ENCODE assay signal across 17 cellular contexts in genomic region chr11:67291481-67292381, GRCh38. TPM values are rescaled to one million over a fixed set of nuclear protein-coding genes. Genes with fewer than 3 reads are reported as not detected.
DNase-seq lines count a peak whose midpoint lies in the region; ATAC-seq, FAIRE-seq and TF ChIP-seq lines count a peak whose summit lies in the region.
"Had no signal": no experiment of that assay in that cellular context is flagged by ENCODE, and none has a peak within 500 bp of the region (broad histone marks: within the 10 kb centered on the region; RNA-seq: fewer than 3 reads in every experiment).

No MANE protein-coding gene starts in this region.

- no peak overlapping the region for H3K4me3 Mint-ChIP-seq in activated naive CD4-positive, alpha-beta T cell treated with anti-CD3 and anti-CD28 coated beads, Interleukin-2, amount 50 U/mL, for 24 hours
- no peak overlapping the region for H3K4me3 Mint-ChIP-seq in activated naive CD4-positive, alpha-beta T cell treated with anti-CD3 and anti-CD28 coated beads for 36 hours
- no peak overlapping the region for H3K4me3 Mint-ChIP-seq in osteocyte (ENCODE audit: unreplicated experiment)

- no peak for DNase-seq in activated naive CD4-positive, alpha-beta T cell treated with anti-CD3 and anti-CD28 coated beads for 36 hours
- DNase-seq in GM12878 (ENCODE audit: low read depth, low spot score) (no peak), mucosa of descending colon (peak in 2 of 3 donors; percentile 29 to 56), aorta (peak; percentile 56 to 71), osteocyte (ENCODE audit: extremely low spot score, unreplicated experiment) (no peak), SKM-1 (lab: John Stamatoyannopoulos, UW; ENCODE audit: unreplicated experiment) (no peak), germinal center (ENCODE audit: low spot score) (no peak)
- DNase-seq: DMS153; erythroblast; hippocampal formation; nucleus accumbens; stimulated activated CD4-positive, alpha-beta T cell treated with anti-CD3 and anti-CD28 coated beads, Interleukin-15, amount 100 ng/mL, for 24 hours had no signal

- H3K36me3 ChIP-seq in GM12878 (ENCODE audit: control insufficient read depth in 2 of 2, insufficient read depth in 2 of 2, low read length in 1 of 2) (peaks cover 11 to 23% of the 10 kb centered on the region in 2 experiments), mucosa of descending colon (ENCODE audit: low read depth) (no peaks in the 10 kb centered on the region), aorta (ENCODE audit: control insufficient read depth in 1 of 2, insufficient read depth in 2 of 2, low read length in 1 of 2) (peaks cover 0 to 4% of the 10 kb centered on the region in 2 donors)

- intact Hi-C loops in activated naive CD4-positive, alpha-beta T cell treated with anti-CD3 and anti-CD28 coated beads for 36 hours (cut with micrococcal nuclease): no loop called here
- intact Hi-C loops in GM12878 (cut with micrococcal nuclease; ENCODE audit: unreplicated experiment): no loop called here
- intact Hi-C loops in mucosa of descending colon (cut with DNase I, micrococcal nuclease): no loop called here
- intact Hi-C loops in aorta (cut with DNase I): no loop called here

- H3K9me3 ChIP-seq in GM12878 (replicated peaks; ENCODE audit: control insufficient read depth, insufficient read depth, low read length) (peaks cover 10% of the 10 kb centered on the region), mucosa of descending colon (peaks cover 9% of the 10 kb centered on the region), aorta (ENCODE audit: control insufficient read depth, low read length) (no peaks in the 10 kb centered on the region)
- H3K9me3 ChIP-seq: thoracic aorta had no signal

- RAD21 ChIA-PET in GM12878 (lab: Charles Lee; ENCODE audit: unreplicated experiment): no interaction called here

- H3K27me3 Mint-ChIP-seq in activated naive CD4-positive, alpha-beta T cell treated with anti-CD3 and anti-CD28 coated beads, Interleukin-2, amount 50 U/mL, for 24 hours: no peaks in the 10 kb centered on the region
- H3K27me3 Mint-ChIP-seq in activated naive CD4-positive, alpha-beta T cell treated with anti-CD3 and anti-CD28 coated beads for 36 hours (ENCODE audit: low read depth): no peaks in the 10 kb centered on the region
- H3K27me3 Mint-ChIP-seq in osteocyte (ENCODE audit: unreplicated experiment): no peaks in the 10 kb centered on the region

- no peak for TF ChIP-seq POLR2A in GM12878 (IDR thresholded peaks at IDR 0.05; ENCODE audit: low read depth, low read length)

- no peak overlapping the region for H2AFZ ChIP-seq in GM12878 (ENCODE audit: control insufficient read depth, low read depth, low read length)

- peak overlapping the region; percentile 30 for H3K27ac Mint-ChIP-seq in activated naive CD4-positive, alpha-beta T cell treated with anti-CD3 and anti-CD28 coated beads, Interleukin-2, amount 50 U/mL, for 24 hours
- H3K27ac Mint-ChIP-seq in activated naive CD4-positive, alpha-beta T cell treated with anti-CD3 and anti-CD28 coated beads for 36 hours: no peak overlapping the region
- H3K27ac Mint-ChIP-seq in osteocyte (ENCODE audit: unreplicated experiment): no peak overlapping the region

- no peak for TF ChIP-seq RAD21 in GM12878 (IDR thresholded peaks at IDR 0.05; ENCODE audit: insufficient read depth, low read depth, low read length)

- CTCF ChIA-PET in activated naive CD4-positive, alpha-beta T cell treated with anti-CD3 and anti-CD28 coated beads for 36 hours (lab: Charles Lee): interaction anchor here (0.6 to 1.7 kb wide), 5 partner anchors 9 to 390 kb away, joined by 3 to 10 read pairs (median 3); no protein-coding TSS in a partner anchor
- CTCF ChIA-PET in GM12878 (lab: Yijun Ruan, JAX): interaction anchor here (1.1 to 4.2 kb wide), 6 partner anchors 20 to 61 kb away, joined by 3 to 21 read pairs (median 3); no protein-coding TSS in a partner anchor

- BruUV-seq in GM12878 (replicated peaks; lab: Mats Ljungman, UMichigan): no TSS peak

- H3K4me2 ChIP-seq in GM12878 (ENCODE audit: control insufficient read depth, insufficient read depth): 0 out of 2 replicates have a peak overlapping the region, but pooled peaks have one; percentile 12

- ATAC-seq in GM12878 (no peak), mucosa of descending colon (no peak), aorta (ENCODE audit: low FRiP score) (no peak)
- ATAC-seq: activated naive CD4-positive, alpha-beta T cell treated with anti-CD3 and anti-CD28 coated beads, Interleukin-2, amount 50 U/mL, for 72 hours; left lung; Panc1 had no signal

- SMC1A ChIA-PET in GM12878 (lab: Charles Lee; ENCODE audit: uncharacterized antibody, unreplicated experiment): interaction anchor here (1.1 to 1.2 kb wide), 3 partner anchors 26 to 30 kb away, joined by 3 to 4 read pairs (median 3); no protein-coding TSS in a partner anchor

- H3K27ac ChIP-seq in GM12878 (ENCODE audit: control insufficient read depth, insufficient read depth): no peak overlapping the region
- no peak overlapping the region for H3K27ac ChIP-seq in aorta (ENCODE audit: low read depth in 1 of 2, low read length in 2 of 2)

- H3K79me2 ChIP-seq in GM12878 (ENCODE audit: control insufficient read depth, insufficient read depth, low read length): peaks cover 19% of the 10 kb centered on the region

- TF ChIP-seq CTCF in GM12878 (IDR thresholded peaks at IDR 0.05 in 2 of 3, conservative IDR thresholded peaks at IDR 0.05 in 1 of 3; ENCODE audit: control insufficient read depth in 2 of 3, extremely low read depth in 1 of 3, insufficient read depth in 1 of 3, low read depth in 3 of 3, low read length in 3 of 3) (no peak), mucosa of descending colon (IDR thresholded peaks at IDR 0.05) (no peak), osteocyte (IDR thresholded peaks at IDR 0.05) (no peak)

- H3K36me3 Mint-ChIP-seq in activated naive CD4-positive, alpha-beta T cell treated with anti-CD3 and anti-CD28 coated beads, Interleukin-2, amount 50 U/mL, for 24 hours: peaks cover 17% of the 10 kb centered on the region
- peaks cover 55% of the 10 kb centered on the region for H3K36me3 Mint-ChIP-seq in activated naive CD4-positive, alpha-beta T cell treated with anti-CD3 and anti-CD28 coated beads for 36 hours (ENCODE audit: low read depth)
- peaks cover 26% of the 10 kb centered on the region for H3K36me3 Mint-ChIP-seq in osteocyte (ENCODE audit: unreplicated experiment)

- no peak for FAIRE-seq in GM12878 (lab: Jason Lieb, UNC)

- H3K4me1 Mint-ChIP-seq in activated naive CD4-positive, alpha-beta T cell treated with anti-CD3 and anti-CD28 coated beads, Interleukin-2, amount 50 U/mL, for 24 hours: peaks cover 45% of the 10 kb centered on the region
- peaks cover 43% of the 10 kb centered on the region for H3K4me1 Mint-ChIP-seq in activated naive CD4-positive, alpha-beta T cell treated with anti-CD3 and anti-CD28 coated beads for 36 hours (ENCODE audit: low read depth)
- H3K4me1 Mint-ChIP-seq in osteocyte (ENCODE audit: unreplicated experiment): peaks cover 36% of the 10 kb centered on the region

- in situ Hi-C loops in GM12878 (cut with MboI): no loop called here

- no peaks in the 10 kb centered on the region for H3K27me3 ChIP-seq in GM12878 (replicated peaks in 1 of 2; ENCODE audit: control insufficient read depth in 2 of 2, insufficient read depth in 2 of 2, low read length in 1 of 2)
- no peaks in the 10 kb centered on the region for H3K27me3 ChIP-seq in aorta (ENCODE audit: control insufficient read depth in 1 of 2, insufficient read depth in 2 of 2, low read length in 1 of 2)
- H3K27me3 ChIP-seq: left lung had no signal

- POLR2A ChIA-PET in GM12878 (lab: Charles Lee): interaction anchor here (0.5 to 0.9 kb wide), 4 partner anchors 11 to 271 kb away, joined by 3 to 7 read pairs (median 4); no protein-coding TSS in a partner anchor

- H4K20me1 ChIP-seq in GM12878 (ENCODE audit: control insufficient read depth, insufficient read depth): no peaks in the 10 kb centered on the region

- no peak overlapping the region for H3K9ac ChIP-seq in GM12878 (ENCODE audit: control insufficient read depth, insufficient read depth, low read length)

- TF ChIP-seq EP300 in GM12878 (IDR thresholded peaks at IDR 0.05; ENCODE audit: borderline replicate concordance in 1 of 2, control insufficient read depth in 1 of 2, low read depth in 2 of 2, low read length in 2 of 2): no peak

- H3K4me1 ChIP-seq in GM12878 (ENCODE audit: control insufficient read depth, insufficient read depth, low read length) (peaks cover 23% of the 10 kb centered on the region), mucosa of descending colon (ENCODE audit: low read depth) (peaks cover 22% of the 10 kb centered on the region), aorta (ENCODE audit: control insufficient read depth in 1 of 2, insufficient read depth in 2 of 2, low read length in 2 of 2) (no peaks in the 10 kb centered on the region)

- H3K4me3 ChIP-seq in GM12878: no peak overlapping the region
- H3K4me3 ChIP-seq in mucosa of descending colon: no peak overlapping the region
- no peak overlapping the region for H3K4me3 ChIP-seq in aorta (ENCODE audit: low read length in 2 of 2)
- H3K4me3 ChIP-seq: thoracic aorta had no signal

- WGBS in GM12878 (ENCODE audit: insufficient coverage, insufficient replicate concordance, low lambda C conversion rate, missing lambda C conversion rate): 97% methylated on average over 32 of the region's 33 CpGs
- 90 to 91% methylated on average over 33 of the region's 33 CpGs for WGBS in aorta, 2 donors

- H3K9me3 Mint-ChIP-seq in activated naive CD4-positive, alpha-beta T cell treated with anti-CD3 and anti-CD28 coated beads, Interleukin-2, amount 50 U/mL, for 24 hours: peaks cover 6% of the 10 kb centered on the region
- peaks cover 8% of the 10 kb centered on the region for H3K9me3 Mint-ChIP-seq in activated naive CD4-positive, alpha-beta T cell treated with anti-CD3 and anti-CD28 coated beads for 36 hours
- H3K9me3 Mint-ChIP-seq in osteocyte (ENCODE audit: unreplicated experiment): peaks cover 7% of the 10 kb centered on the region

RNA-seq across cellular contexts. Expression of gene ANKRD13D, which starts 2.6 kb away (rescaled TPM):
- 10 to 100 TPM; 56.2 to 61.9 TPM for total RNA-seq in activated naive CD4-positive, alpha-beta T cell treated with anti-CD3 and anti-CD28 coated beads for 36 hours
- 70.6 and 80.4 TPM in 2 replicates for total RNA-seq in GM12878 (2013; cell fraction: nucleolus; rRNA removed)
- total RNA-seq in GM12878 (2014; rRNA removed) (36.7 and 39.5 TPM in 2 replicates), GM12878 (2014; rRNA removed; fragmentation: Illumina TruSeq; extraction: Trizol) (20.8 and 21.1 TPM in 2 replicates), GM12878 (2021) (45.2 and 54.1 TPM in 2 replicates), mucosa of descending colon (10 to 100 TPM; 20.0 to 46.3 (median 26.7) TPM), aorta (10 to 100 TPM; 43.2 to 96.1 TPM), osteocyte (54.3 and 56.2 TPM in 2 replicates)
- 8.7 TPM for polyA plus RNA-seq in GM12878 (2011; ENCODE audit: low read depth)
- polyA plus RNA-seq in GM12878 (2011; rRNA removed) (13.2 and 25.2 TPM in 2 replicates), GM12878 (2014; fragmentation: Illumina TruSeq; extraction: Trizol) (6.7 and 18.4 TPM in 2 replicates), GM12878 (2014; fragmentation: Nextera tagmentation; extraction: Ambion mirVana) (1 to 10 TPM; 2.0 to 5.9 TPM), GM12878 (2014; rRNA removed) (56.2 and 58.8 TPM in 2 replicates), GM12878 (2016; fragmentation: Nextera tagmentation; extraction: Ambion mirVana) (10 to 100 TPM; 18.4 to 22.0 TPM), aorta (100 to 1,000 TPM in 1 of 2 donors, 10 to 100 TPM in 1; 16.8 to 100 TPM)
- polyA plus RNA-seq in GM12878 (2011; cell fraction: cytosol; rRNA removed): 24.9 and 43.8 TPM in 2 replicates
- 169 and 236 TPM in 2 replicates for polyA plus RNA-seq in GM12878 (2011; cell fraction: nucleus; rRNA removed)
- 18.7 and 28.3 TPM in 2 replicates for polyA plus RNA-seq in GM12878 (2012)
- 12.1 and 32.2 TPM in 2 replicates for polyA minus RNA-seq in GM12878 (2011; rRNA and poly(A)+ RNA removed)
- polyA minus RNA-seq in GM12878 (2011; cell fraction: cytosol; rRNA and poly(A)+ RNA removed): 11.0 and 14.5 TPM in 2 replicates
- polyA minus RNA-seq in GM12878 (2011; cell fraction: nucleus; rRNA and poly(A)+ RNA removed): 36.4 and 70.8 TPM in 2 replicates

RNA-seq across cellular contexts. Expression of gene SSH3, which starts 11.6 kb away (rescaled TPM):
- total RNA-seq in activated naive CD4-positive, alpha-beta T cell treated with anti-CD3 and anti-CD28 coated beads for 36 hours: 1 to 10 TPM; 4.1 to 5.4 TPM
- 0.93 and 0.94 TPM in 2 replicates for total RNA-seq in GM12878 (2013; cell fraction: nucleolus; rRNA removed)
- total RNA-seq in GM12878 (2014; rRNA removed) (0.11 and 0.73 TPM in 2 replicates), GM12878 (2014; rRNA removed; fragmentation: Illumina TruSeq; extraction: Trizol) (0.18 and 0.23 TPM in 2 replicates), GM12878 (2021) (0.80 and 1.7 TPM in 2 replicates), mucosa of descending colon (10 to 100 TPM; 55.8 to 87.0 (median 57.6) TPM), aorta (10 to 100 TPM; 27.3 to 37.0 TPM), osteocyte (28.5 and 28.6 TPM in 2 replicates)
- 0.09 TPM for polyA plus RNA-seq in GM12878 (2011; ENCODE audit: low read depth)
- polyA plus RNA-seq in GM12878 (2011; rRNA removed) (0.05 and 0.10 TPM in 2 replicates), GM12878 (2014; fragmentation: Illumina TruSeq; extraction: Trizol) (0.08 and 0.21 TPM in 2 replicates), GM12878 (2014; fragmentation: Nextera tagmentation; extraction: Ambion mirVana) (not detected), GM12878 (2014; rRNA removed) (0.83 and 0.94 TPM in 2 replicates), GM12878 (2016; fragmentation: Nextera tagmentation; extraction: Ambion mirVana) (under 1 TPM in 1 of 2 experiments, not detected in 1; 0.28 TPM), aorta (10 to 100 TPM; 13.3 to 24.1 TPM)
- 0.04 and 0.13 TPM in 2 replicates for polyA plus RNA-seq in GM12878 (2011; cell fraction: cytosol; rRNA removed)
- polyA plus RNA-seq in GM12878 (2011; cell fraction: nucleus; rRNA removed): 1.4 and 2.0 TPM in 2 replicates
- polyA plus RNA-seq in GM12878 (2012): 0.24 and 0.38 TPM in 2 replicates
- polyA minus RNA-seq in GM12878 (2011; rRNA and poly(A)+ RNA removed): 0.26 TPM in 1 of 2 replicates, not detected in the other
- 0.53 TPM in 1 of 2 replicates, not detected in the other for polyA minus RNA-seq in GM12878 (2011; cell fraction: cytosol; rRNA and poly(A)+ RNA removed)
- polyA minus RNA-seq in GM12878 (2011; cell fraction: nucleus; rRNA and poly(A)+ RNA removed): 0.48 and 2.2 TPM in 2 replicates

RNA-seq across cellular contexts. Expression of gene GRK2, which starts 25.5 kb away (rescaled TPM):
- total RNA-seq in activated naive CD4-positive, alpha-beta T cell treated with anti-CD3 and anti-CD28 coated beads for 36 hours: 100 to 1,000 TPM; 293 to 295 TPM
- 113 and 129 TPM in 2 replicates for total RNA-seq in GM12878 (2013; cell fraction: nucleolus; rRNA removed)
- total RNA-seq in GM12878 (2014; rRNA removed) (135 and 140 TPM in 2 replicates), GM12878 (2014; rRNA removed; fragmentation: Illumina TruSeq; extraction: Trizol) (50.3 and 54.9 TPM in 2 replicates), GM12878 (2021) (152 and 160 TPM in 2 replicates), mucosa of descending colon (100 to 1,000 TPM in 2 of 3 donors, 10 to 100 TPM in 1; 86.8 to 114 (median 106) TPM), aorta (10 to 100 TPM; 53.8 to 77.6 TPM), osteocyte (41.5 and 45.0 TPM in 2 replicates)
- 47.6 TPM for polyA plus RNA-seq in GM12878 (2011; ENCODE audit: low read depth)
- polyA plus RNA-seq in GM12878 (2011; rRNA removed) (52.4 and 77.2 TPM in 2 replicates), GM12878 (2014; fragmentation: Illumina TruSeq; extraction: Trizol) (44.5 and 90.0 TPM in 2 replicates), GM12878 (2014; fragmentation: Nextera tagmentation; extraction: Ambion mirVana) (1 to 10 TPM; 1.0 to 1.3 TPM), GM12878 (2014; rRNA removed) (142 and 155 TPM in 2 replicates), GM12878 (2016; fragmentation: Nextera tagmentation; extraction: Ambion mirVana) (10 to 100 TPM; 31.5 to 34.5 TPM), aorta (10 to 100 TPM; 29.3 to 53.6 TPM)
- polyA plus RNA-seq in GM12878 (2011; cell fraction: cytosol; rRNA removed): 84.2 and 124 TPM in 2 replicates
- 373 and 393 TPM in 2 replicates for polyA plus RNA-seq in GM12878 (2011; cell fraction: nucleus; rRNA removed)
- 130 and 152 TPM in 2 replicates for polyA plus RNA-seq in GM12878 (2012)
- 105 and 117 TPM in 2 replicates for polyA minus RNA-seq in GM12878 (2011; rRNA and poly(A)+ RNA removed)
- 65.8 and 85.8 TPM in 2 replicates for polyA minus RNA-seq in GM12878 (2011; cell fraction: cytosol; rRNA and poly(A)+ RNA removed)
- 76.6 and 99.7 TPM in 2 replicates for polyA minus RNA-seq in GM12878 (2011; cell fraction: nucleus; rRNA and poly(A)+ RNA removed)

Comparison
In these comparisons a context has a peak if more than half of its experiments do, and no peak if none do; other contexts are left out.
1. DNase-seq: peak in mucosa of descending colon (2 of 3) and aorta (2 of 2); none in activated naive CD4-positive, alpha-beta T cell treated with anti-CD3 and anti-CD28 coated beads for 36 hours (single experiment), GM12878 (single experiment), osteocyte (single experiment), SKM-1 (single experiment) and germinal center (single experiment).